ENCODE assay signal across 10 cellular contexts in the genomic region with DNA sequence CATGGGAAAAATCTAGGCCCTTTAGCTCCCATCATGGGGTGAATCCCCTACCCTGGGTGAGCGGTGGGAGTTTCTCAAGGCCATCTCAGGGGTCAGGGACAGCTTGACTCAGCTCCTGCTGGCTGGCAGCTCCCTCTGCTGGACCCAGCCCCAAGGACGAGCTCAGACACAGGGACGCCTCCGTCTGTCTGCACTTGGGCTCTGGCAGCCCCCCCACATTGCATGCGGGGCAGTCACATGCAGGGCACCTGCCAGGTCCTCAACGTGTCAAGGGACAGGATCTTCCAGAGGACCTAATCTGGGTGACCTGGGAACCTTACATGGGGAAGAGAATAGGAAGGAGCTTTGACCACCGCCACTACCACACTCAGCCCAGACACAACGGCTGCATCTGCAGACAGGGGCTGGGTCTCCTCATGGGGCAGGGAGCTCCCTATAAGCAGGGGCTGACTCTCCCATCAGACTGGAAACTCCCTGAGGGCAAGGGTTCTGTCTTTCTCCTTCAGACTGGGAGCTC.
DNase-seq lines count a peak whose midpoint lies in the region; ATAC-seq and TF ChIP-seq lines count a peak whose summit lies in the region.
"Had no signal": no experiment of that assay in that cellular context is flagged by ENCODE, and none has a peak within 500 bp of the region (broad histone marks: within the 10 kb centered on the region; RNA-seq: fewer than 3 reads in every experiment).

No MANE protein-coding gene starts in this region.

- no peak overlapping the region for H3K4me3 ChIP-seq in SK-N-SH (ENCODE audit: low read depth in 2 of 2, low read length in 1 of 2)
- H3K4me3 ChIP-seq in neural progenitor cell: no peak overlapping the region

- CTCF ChIA-PET in SK-N-SH (lab: Yijun Ruan, JAX): interaction anchor here (0.6 to 12.0 kb wide), 40 partner anchors 14 to 345 kb away, joined by 3 to 172 read pairs (median 4); a partner anchor contains a TSS

- H3K36me3 Mint-ChIP-seq in glutamatergic neuron (ENCODE audit: unreplicated experiment) (peaks cover 5% of the 10 kb centered on the region), neural progenitor cell (peaks cover 5% of the 10 kb centered on the region)

- H3K27ac ChIP-seq in SK-N-SH (ENCODE audit: low read depth in 2 of 2, low read length in 1 of 2): peak overlapping the region in 1 of 2 experiments; percentile 73; a peak in 1 of 4 replicates
- no peak overlapping the region for H3K27ac ChIP-seq in neural progenitor cell
- H3K27ac ChIP-seq in substantia nigra (ENCODE audit: low read depth, low read length, poor library complexity, severe bottlenecking): no peak overlapping the region

- no peaks in the 10 kb centered on the region for H3K36me3 ChIP-seq in SK-N-SH (replicated peaks in 1 of 2; ENCODE audit: control insufficient read depth in 1 of 2, insufficient read depth in 2 of 2, low read length in 1 of 2)
- no peaks in the 10 kb centered on the region for H3K36me3 ChIP-seq in neural progenitor cell

- no peaks in the 10 kb centered on the region for H3K4me1 Mint-ChIP-seq in glutamatergic neuron (ENCODE audit: low read depth, unreplicated experiment)
- peaks cover 13% of the 10 kb centered on the region for H3K4me1 Mint-ChIP-seq in neural progenitor cell

- peaks cover 8% of the 10 kb centered on the region; the same call in 1 of the 2 replicates for H3K9me3 ChIP-seq in SK-N-SH
- no peaks in the 10 kb centered on the region for H3K9me3 ChIP-seq in neural progenitor cell (ENCODE audit: low read depth)

- H3K4me2 ChIP-seq in SK-N-SH (no peak overlapping the region), neural progenitor cell (no peak overlapping the region)

- no peaks in the 10 kb centered on the region for H3K27me3 Mint-ChIP-seq in glutamatergic neuron (ENCODE audit: unreplicated experiment)
- H3K27me3 Mint-ChIP-seq in neural progenitor cell (ENCODE audit: insufficient read depth, low read depth): no peaks in the 10 kb centered on the region

- peak; percentile 53 for DNase-seq in D341Med (ENCODE audit: low spot score)
- peak; percentile 61 for DNase-seq in SK-N-SH
- peak; percentile 61 for DNase-seq in glutamatergic neuron
- DNase-seq in neural progenitor cell (ENCODE audit: low spot score): peak; percentile 53
- no peak for DNase-seq in substantia nigra (lab: John Stamatoyannopoulos, UW)
- no peak for DNase-seq in activated naive CD4-positive, alpha-beta T cell treated with anti-CD3 and anti-CD28 coated beads, Interleukin-2, amount 50 U/mL, for 16 hours
- DNase-seq: activated CD4-positive, alpha-beta T cell treated with anti-CD3 and anti-CD28 coated beads, Interleukin-2, amount 50 U/mL, for 1 hour; DMS153 had no signal

- H3K27ac Mint-ChIP-seq in glutamatergic neuron (ENCODE audit: unreplicated experiment) (no peak overlapping the region), neural progenitor cell (peak overlapping the region; percentile 92)

- H3K4me3 Mint-ChIP-seq in glutamatergic neuron (ENCODE audit: unreplicated experiment) (no peak overlapping the region), neural progenitor cell (no peak overlapping the region)

- TF ChIP-seq EP300 in SK-N-SH (IDR thresholded peaks at IDR 0.05; ENCODE audit: borderline replicate concordance in 1 of 2, low read depth in 1 of 2, low read length in 1 of 2): no peak

- POLR2A ChIA-PET in SK-N-SH (lab: Yijun Ruan, JAX): interaction anchor here (0.5 to 5.0 kb wide), 14 partner anchors 12 to 324 kb away, joined by 3 to 43 read pairs (median 5); a partner anchor contains a TSS

- H3K9me3 Mint-ChIP-seq in glutamatergic neuron (ENCODE audit: unreplicated experiment): peaks cover 8% of the 10 kb centered on the region
- peaks cover 18% of the 10 kb centered on the region for H3K9me3 Mint-ChIP-seq in neural progenitor cell

- H3K9me2 ChIP-seq in SK-N-SH: no peaks in the 10 kb centered on the region

- WGBS in SK-N-SH (ENCODE audit: low lambda C conversion rate): 78% methylated on average over 4 of the region's 8 CpGs

- TF ChIP-seq CTCF in SK-N-SH (IDR thresholded peaks at IDR 0.05): peak; percentile 31
- peak; percentile 24 for TF ChIP-seq CTCF in glutamatergic neuron (IDR thresholded peaks at IDR 0.05; ENCODE audit: partially characterized antibody, unreplicated experiment)
- peak; percentile 42 for TF ChIP-seq CTCF in neural progenitor cell (IDR thresholded peaks at IDR 0.05)

- H4K20me1 ChIP-seq in SK-N-SH (ENCODE audit: insufficient read depth): no peaks in the 10 kb centered on the region
- H4K20me1 ChIP-seq in neural progenitor cell (ENCODE audit: low read depth): no peaks in the 10 kb centered on the region

- H3K4me1 ChIP-seq in SK-N-SH (ENCODE audit: control insufficient read depth in 1 of 2, insufficient read depth in 2 of 2, low read depth in 1 of 2, low read length in 1 of 2) (peaks cover 0 to 47% of the 10 kb centered on the region in 2 experiments; a peak in 1 of 4 replicates), neural progenitor cell (peaks cover 6% of the 10 kb centered on the region)

- H3F3A ChIP-seq in SK-N-SH (replicated peaks; ENCODE audit: insufficient read depth): no peaks in the 10 kb centered on the region
- H3F3A ChIP-seq in neural progenitor cell (ENCODE audit: low read depth): no peaks in the 10 kb centered on the region

- no peak overlapping the region for H2AFZ ChIP-seq in SK-N-SH (ENCODE audit: low read depth)
- no peak overlapping the region for H2AFZ ChIP-seq in neural progenitor cell (replicated peaks)

- H3K79me2 ChIP-seq in SK-N-SH (ENCODE audit: insufficient read depth) (no peaks in the 10 kb centered on the region), neural progenitor cell (ENCODE audit: low read depth) (no peaks in the 10 kb centered on the region)

- H3K27me3 ChIP-seq in SK-N-SH (ENCODE audit: insufficient read depth) (no peaks in the 10 kb centered on the region), neural progenitor cell (no peaks in the 10 kb centered on the region)

- H3K9ac ChIP-seq in SK-N-SH (no peak overlapping the region), neural progenitor cell (no peak overlapping the region)

- no peak for ATAC-seq in HG02938 (IDR thresholded peaks at IDR 0.05; ENCODE audit: unreplicated experiment)
- no peak for ATAC-seq in activated CD4-positive, CD25-positive, alpha-beta regulatory T cell treated with anti-CD3 and anti-CD28 coated beads, Interleukin-2, amount 50 U/mL, for 24 hours

- peak; percentile 72 for TF ChIP-seq RAD21 in SK-N-SH (IDR thresholded peaks at IDR 0.05; ENCODE audit: low read length)

TF ChIP-seq in SK-N-SH, 30 proteins besides CTCF, POLR2A, EP300 and RAD21:
- TF ChIP-seq SMC3 (IDR thresholded peaks at IDR 0.05; ENCODE audit: low read depth, low read length) (peak; percentile 65), FOXJ3 (CRISPR knock-in tag; IDR thresholded peaks at IDR 0.05) (0 out of 2 replicates have a peak, but pooled peaks have one; percentile 36), NFIC (IDR thresholded peaks at IDR 0.05; ENCODE audit: borderline replicate concordance) (no peak)
- TF ChIP-seq, protein P1, sequence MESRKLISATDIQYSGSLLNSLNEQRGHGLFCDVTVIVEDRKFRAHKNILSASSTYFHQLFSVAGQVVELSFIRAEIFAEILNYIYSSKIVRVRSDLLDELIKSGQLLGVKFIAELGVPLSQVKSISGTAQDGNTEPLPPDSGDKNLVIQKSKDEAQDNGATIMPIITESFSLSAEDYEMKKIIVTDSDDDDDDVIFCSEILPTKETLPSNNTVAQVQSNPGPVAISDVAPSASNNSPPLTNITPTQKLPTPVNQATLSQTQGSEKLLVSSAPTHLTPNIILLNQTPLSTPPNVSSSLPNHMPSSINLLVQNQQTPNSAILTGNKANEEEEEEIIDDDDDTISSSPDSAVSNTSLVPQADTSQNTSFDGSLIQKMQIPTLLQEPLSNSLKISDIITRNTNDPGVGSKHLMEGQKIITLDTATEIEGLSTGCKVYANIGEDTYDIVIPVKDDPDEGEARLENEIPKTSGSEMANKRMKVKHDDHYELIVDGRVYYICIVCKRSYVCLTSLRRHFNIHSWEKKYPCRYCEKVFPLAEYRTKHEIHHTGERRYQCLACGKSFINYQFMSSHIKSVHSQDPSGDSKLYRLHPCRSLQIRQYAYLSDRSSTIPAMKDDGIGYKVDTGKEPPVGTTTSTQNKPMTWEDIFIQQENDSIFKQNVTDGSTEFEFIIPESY (IDR thresholded peaks at IDR 0.05; ENCODE audit: borderline replicate concordance, low read depth): no peak

Comparison
In these comparisons a context has a peak if more than half of its experiments do, and no peak if none do; other contexts are left out.
1. DNase-seq: peak in D341Med (single experiment), SK-N-SH (single experiment), glutamatergic neuron (single experiment) and neural progenitor cell (single experiment); none in substantia nigra (0 of 49) and activated naive CD4-positive, alpha-beta T cell treated with anti-CD3 and anti-CD28 coated beads, Interleukin-2, amount 50 U/mL, for 16 hours (single experiment).
2. Peak in every context shown above with its lines, with median percentiles within 50 percentile points of each other: CTCF ChIP-seq.